Comparison of ENCODE assay signal across 20 cellular contexts in genomic region chr2:234394450-234394849, GRCh38.
DNase-seq lines count a peak whose midpoint lies in the region; ATAC-seq and TF ChIP-seq lines count a peak whose summit lies in the region.
"Had no signal": no experiment of that assay in that cellular context is flagged by ENCODE, and none has a peak within 500 bp of the region (broad histone marks: within the 10 kb centered on the region; RNA-seq: fewer than 3 reads in every experiment).

No MANE protein-coding gene starts in this region.

- H3K9me3 Mint-ChIP-seq in natural killer cell treated with Interleukin-12 subunit alpha and Interleukin-12 subunit beta and Interleukin-15 and Interleukin-18, amount 100 ng/mL, for 72 hours: no peaks in the 10 kb centered on the region
- no peaks in the 10 kb centered on the region for H3K9me3 Mint-ChIP-seq in natural killer cell
- peaks cover 4% of the 10 kb centered on the region for H3K9me3 Mint-ChIP-seq in activated CD4-positive, alpha-beta memory T cell treated with anti-CD3 and anti-CD28 coated beads, Interleukin-2, amount 10 ng/mL, durations not matched to agents 7 days and 5 days
- no peaks in the 10 kb centered on the region for H3K9me3 Mint-ChIP-seq in effector memory CD8-positive, alpha-beta T cell
- H3K9me3 Mint-ChIP-seq: neural crest cell; T-helper 1 cell treated with Interleukin-12 subunit alpha and Interleukin-12 subunit beta and Interleukin-4 antibody, amounts not matched to agents 30 μg/mL and 1 μg/mL, for 36 hours; type B pancreatic cell had no signal

- H3K4me3 Mint-ChIP-seq in natural killer cell treated with Interleukin-12 subunit alpha and Interleukin-12 subunit beta and Interleukin-15 and Interleukin-18, amount 100 ng/mL, for 72 hours: peak overlapping the region; percentile 7
- no peak overlapping the region for H3K4me3 Mint-ChIP-seq in natural killer cell
- no peak overlapping the region for H3K4me3 Mint-ChIP-seq in activated CD4-positive, alpha-beta memory T cell treated with anti-CD3 and anti-CD28 coated beads, Interleukin-2, amount 10 ng/mL, durations not matched to agents 7 days and 5 days
- H3K4me3 Mint-ChIP-seq in effector memory CD8-positive, alpha-beta T cell: peak overlapping the region in 1 of 2 donors; percentile 68
- H3K4me3 Mint-ChIP-seq: neural crest cell; T-helper 1 cell treated with Interleukin-12 subunit alpha and Interleukin-12 subunit beta and Interleukin-4 antibody, amounts not matched to agents 30 μg/mL and 1 μg/mL, for 36 hours; type B pancreatic cell had no signal

- POLR2A ChIA-PET in activated CD4-positive, alpha-beta memory T cell treated with anti-CD3 and anti-CD28 coated beads, Interleukin-2, amount 10 ng/mL, durations not matched to agents 7 days and 5 days (lab: Charles Lee): interaction anchor here (1.1 kb wide), 1 partner anchor 28 kb away, joined by 4 read pairs; no protein-coding TSS in a partner anchor

- peaks cover 43% of the 10 kb centered on the region in 2 donors for H3K4me1 Mint-ChIP-seq in natural killer cell treated with Interleukin-12 subunit alpha and Interleukin-12 subunit beta and Interleukin-15 and Interleukin-18, amount 100 ng/mL, for 72 hours (ENCODE audit: low read depth in 2 of 2)
- peaks cover 37 to 51% of the 10 kb centered on the region in 2 donors for H3K4me1 Mint-ChIP-seq in natural killer cell
- peaks cover 66% of the 10 kb centered on the region for H3K4me1 Mint-ChIP-seq in activated CD4-positive, alpha-beta memory T cell treated with anti-CD3 and anti-CD28 coated beads, Interleukin-2, amount 10 ng/mL, durations not matched to agents 7 days and 5 days
- peaks cover 39 to 40% of the 10 kb centered on the region in 2 donors for H3K4me1 Mint-ChIP-seq in effector memory CD8-positive, alpha-beta T cell (ENCODE audit: low read depth in 2 of 2)

- ATAC-seq in natural killer cell treated with Interleukin-12 subunit alpha and Interleukin-12 subunit beta and Interleukin-15 and Interleukin-18, amount 100 ng/mL, for 72 hours: no peak
- ATAC-seq in natural killer cell (no peak), HG03457 (IDR thresholded peaks at IDR 0.05; ENCODE audit: unreplicated experiment) (no peak)
- no peak for ATAC-seq in effector memory CD8-positive, alpha-beta T cell (replicated peaks)
- ATAC-seq: HCT116, pancreas had no signal

- no peaks in the 10 kb centered on the region for H3K27me3 Mint-ChIP-seq in natural killer cell treated with Interleukin-12 subunit alpha and Interleukin-12 subunit beta and Interleukin-15 and Interleukin-18, amount 100 ng/mL, for 72 hours
- H3K27me3 Mint-ChIP-seq in natural killer cell (ENCODE audit: low read depth in 2 of 2): no peaks in the 10 kb centered on the region
- no peaks in the 10 kb centered on the region for H3K27me3 Mint-ChIP-seq in activated CD4-positive, alpha-beta memory T cell treated with anti-CD3 and anti-CD28 coated beads, Interleukin-2, amount 10 ng/mL, durations not matched to agents 7 days and 5 days
- no peaks in the 10 kb centered on the region for H3K27me3 Mint-ChIP-seq in effector memory CD8-positive, alpha-beta T cell
- H3K27me3 Mint-ChIP-seq: type B pancreatic cell had no signal

- intact Hi-C loops in natural killer cell (cut with micrococcal nuclease): no loop called here

- no peak for DNase-seq in natural killer cell treated with Interleukin-12 subunit alpha and Interleukin-12 subunit beta and Interleukin-15 and Interleukin-18, amount 100 ng/mL, for 72 hours (ENCODE audit: low spot score)
- DNase-seq in natural killer cell (no peak), NCI-H1092 treated with DMSO at 0.1 percent for 48 hours (lab: John Stamatoyannopoulos, UW) (no peak)
- no peak for DNase-seq in activated CD4-positive, alpha-beta memory T cell treated with anti-CD3 and anti-CD28 coated beads, Interleukin-2, amount 10 ng/mL, durations not matched to agents 7 days and 5 days
- DNase-seq in effector memory CD8-positive, alpha-beta T cell: no peak
- DNase-seq in stimulated activated CD4-positive, alpha-beta T cell treated with anti-CD3 and anti-CD28 coated beads, Interleukin-1b, Interleukin-23, amount 100 ng/mL, for 48 hours: no peak
- DNase-seq: activated CD4-positive, alpha-beta T cell treated with anti-CD3 and anti-CD28 coated beads for 4 hours; activated effector memory CD4-positive, alpha-beta T cell treated with Interleukin-2 at 50 U/mL for 16 hours; anterior cingulate cortex; esophagus squamous epithelium; foreskin melanocyte; NCI-H1694; pancreas; retina; substantia nigra had no signal

- TF ChIP-seq CTCF in natural killer cell (IDR thresholded peaks at IDR 0.05): no peak

- CTCF ChIA-PET in activated CD4-positive, alpha-beta memory T cell treated with anti-CD3 and anti-CD28 coated beads, Interleukin-2, amount 10 ng/mL, durations not matched to agents 7 days and 5 days (lab: Charles Lee): interaction anchor here (0.7 kb wide), 1 partner anchor 9 kb away, joined by 3 read pairs; no protein-coding TSS in a partner anchor

- H3K27ac Mint-ChIP-seq in natural killer cell treated with Interleukin-12 subunit alpha and Interleukin-12 subunit beta and Interleukin-15 and Interleukin-18, amount 100 ng/mL, for 72 hours: peak overlapping the region in 1 of 2 donors; percentile 73
- H3K27ac Mint-ChIP-seq in natural killer cell: no peak overlapping the region
- H3K27ac Mint-ChIP-seq in activated CD4-positive, alpha-beta memory T cell treated with anti-CD3 and anti-CD28 coated beads, Interleukin-2, amount 10 ng/mL, durations not matched to agents 7 days and 5 days: peak overlapping the region; percentile 44
- H3K27ac Mint-ChIP-seq in effector memory CD8-positive, alpha-beta T cell: peak overlapping the region; percentile 79 to 91
- H3K27ac Mint-ChIP-seq: T-helper 1 cell treated with Interleukin-12 subunit alpha and Interleukin-12 subunit beta and Interleukin-4 antibody, amounts not matched to agents 30 μg/mL and 1 μg/mL, for 36 hours; type B pancreatic cell had no signal

- H3K36me3 Mint-ChIP-seq in natural killer cell treated with Interleukin-12 subunit alpha and Interleukin-12 subunit beta and Interleukin-15 and Interleukin-18, amount 100 ng/mL, for 72 hours: no peaks in the 10 kb centered on the region
- H3K36me3 Mint-ChIP-seq in natural killer cell: no peaks in the 10 kb centered on the region
- H3K36me3 Mint-ChIP-seq in activated CD4-positive, alpha-beta memory T cell treated with anti-CD3 and anti-CD28 coated beads, Interleukin-2, amount 10 ng/mL, durations not matched to agents 7 days and 5 days (ENCODE audit: low read depth): peaks cover 12% of the 10 kb centered on the region
- no peaks in the 10 kb centered on the region for H3K36me3 Mint-ChIP-seq in effector memory CD8-positive, alpha-beta T cell (ENCODE audit: insufficient read depth)
- H3K36me3 Mint-ChIP-seq: type B pancreatic cell had no signal

Comparison
In these comparisons a context has a peak if more than half of its experiments do, and no peak if none do; other contexts are left out.
1. H3K27ac Mint-ChIP-seq: peak in activated CD4-positive, alpha-beta memory T cell treated with anti-CD3 and anti-CD28 coated beads, Interleukin-2, amount 10 ng/mL, durations not matched to agents 7 days and 5 days (single experiment) and effector memory CD8-positive, alpha-beta T cell (2 of 2); none in natural killer cell (0 of 2).